In the genomic region with DNA sequence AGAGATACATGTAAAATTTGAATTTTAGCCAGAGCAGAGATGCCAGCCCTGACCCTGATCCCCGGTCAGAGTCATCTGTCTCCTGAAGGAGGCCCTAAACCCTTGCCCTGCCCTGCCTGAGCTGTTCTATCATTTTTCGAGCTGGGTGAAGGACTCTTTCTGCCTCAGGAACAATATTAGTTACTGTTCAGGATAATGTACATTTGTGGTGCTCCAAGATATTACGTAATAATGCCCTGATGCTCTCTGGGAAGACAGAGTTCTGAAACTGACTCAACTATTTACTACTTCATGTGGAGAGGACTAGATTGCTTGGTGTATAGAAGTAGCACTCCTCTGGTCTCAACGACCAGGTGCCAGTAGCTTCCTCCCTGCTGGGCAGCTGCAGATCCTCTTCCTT, we compare ENCODE assay signal across 17 cellular contexts. TPM values are rescaled to one million over a fixed set of nuclear protein-coding genes. Genes with fewer than 3 reads are reported as not detected.
A peak's percentile ranks its signal among the peaks of the same experiment; 100 is the strongest.
DNase-seq lines count a peak whose midpoint lies in the region; ATAC-seq, FAIRE-seq and TF ChIP-seq lines count a peak whose summit lies in the region.
"Had no signal": no experiment of that assay in that cellular context is flagged by ENCODE, and none has a peak within 500 bp of the region (broad histone marks: within the 10 kb centered on the region; RNA-seq: fewer than 3 reads in every experiment).

No MANE protein-coding gene starts in this region.

- no peaks in the 10 kb centered on the region for H3K36me3 Mint-ChIP-seq in neural progenitor cell
- H3K36me3 Mint-ChIP-seq: activated CD8-positive, alpha-beta memory T cell treated with anti-CD3 and anti-CD28 coated beads, Interleukin-2, amount 10 ng/mL, durations not matched to agents 7 days and 5 days; mesothelial cell of epicardium had no signal

- H3K27ac ChIP-seq in dorsolateral prefrontal cortex (peak overlapping the region in 45 of 59 donors; percentile 1 to 89 (median 57)), neural progenitor cell (no peak overlapping the region)

- no peaks in the 10 kb centered on the region for H4K20me1 ChIP-seq in neural progenitor cell (ENCODE audit: low read depth)

- no peaks in the 10 kb centered on the region for H3K36me3 ChIP-seq in neural progenitor cell
- H3K36me3 ChIP-seq: BE2C, MG63 had no signal

- H3K79me2 ChIP-seq in neural progenitor cell (ENCODE audit: low read depth), result no peaks in the 10 kb centered on the region

- H3K27me3 ChIP-seq in dorsolateral prefrontal cortex (no peaks in the 10 kb centered on the region), neural progenitor cell (no peaks in the 10 kb centered on the region)
- H3K27me3 ChIP-seq: BE2C, MG63 had no signal

- no peak for TF ChIP-seq CTCF in dorsolateral prefrontal cortex (IDR thresholded peaks at IDR 0.05 in 54 of 56, conservative IDR thresholded peaks at IDR 0.05 in 2 of 56; ENCODE audit: low read depth in 1 of 56, partially characterized antibody in 56 of 56)
- TF ChIP-seq CTCF in neural progenitor cell (IDR thresholded peaks at IDR 0.05), result no peak

- no peak for ATAC-seq in left lobe of liver
- ATAC-seq: activated CD8-positive, alpha-beta memory T cell treated with anti-CD3 and anti-CD28 coated beads, Interleukin-2, amount 10 ng/mL, durations not matched to agents 7 days and 5 days; HCT116 had no signal

- H3K4me1 Mint-ChIP-seq in neural progenitor cell, result peaks cover 53% of the 10 kb centered on the region

- peak; percentile 39 for DNase-seq in EH (ENCODE audit: low read depth)
- no peak for DNase-seq in dorsolateral prefrontal cortex
- no peak for DNase-seq in neural progenitor cell (ENCODE audit: low spot score)
- no peak for DNase-seq in NCI-H1417 treated with DMSO at 0.1 percent for 48 hours (lab: John Stamatoyannopoulos, UW)
- DNase-seq in GM12891 (ENCODE audit: insufficient read length, low spot score), result no peak
- no peak for DNase-seq in left lobe of liver (ENCODE audit: low spot score)
- DNase-seq: activated CD8-positive, alpha-beta memory T cell treated with anti-CD3 and anti-CD28 coated beads, Interleukin-2, amount 10 ng/mL, durations not matched to agents 7 days and 5 days; activated effector memory CD4-positive, alpha-beta T cell treated with anti-CD3 and anti-CD28 coated beads, Interleukin-2, amount 50 U/mL, for 16 hours; aorta; BE2C; kidney; MG63; SHP77 had no signal

- no peak overlapping the region for H2AFZ ChIP-seq in neural progenitor cell (replicated peaks)

- peak overlapping the region; percentile 51 for H3K27ac Mint-ChIP-seq in neural progenitor cell
- H3K27ac Mint-ChIP-seq: activated CD8-positive, alpha-beta memory T cell treated with anti-CD3 and anti-CD28 coated beads, Interleukin-2, amount 10 ng/mL, durations not matched to agents 7 days and 5 days; mesothelial cell of epicardium had no signal

- no peak for TF ChIP-seq RAD21 in Ishikawa (IDR thresholded peaks at IDR 0.05; ENCODE audit: low read depth)

- peaks cover 18% of the 10 kb centered on the region for H3K27me3 Mint-ChIP-seq in neural progenitor cell (ENCODE audit: insufficient read depth, low read depth)
- H3K27me3 Mint-ChIP-seq: activated CD8-positive, alpha-beta memory T cell treated with anti-CD3 and anti-CD28 coated beads, Interleukin-2, amount 10 ng/mL, durations not matched to agents 7 days and 5 days had no signal

- intact Hi-C loops in dorsolateral prefrontal cortex (cut with DNase I), result loop anchor here (5.0 kb wide), 2 partner anchors 36 to 41 kb away; partner anchors contain the start of gene UBL3 (in 1 of the 2)

- no peaks in the 10 kb centered on the region for H3K9me3 ChIP-seq in neural progenitor cell (ENCODE audit: low read depth)
- H3K9me3 ChIP-seq: BE2C, MG63 had no signal

- H3K9ac ChIP-seq in neural progenitor cell, result no peak overlapping the region

- TF ChIP-seq EP300 in Ishikawa (IDR thresholded peaks at IDR 0.05; ENCODE audit: borderline replicate concordance), result no peak

- peaks cover 2% of the 10 kb centered on the region for H3K9me3 Mint-ChIP-seq in neural progenitor cell
- H3K9me3 Mint-ChIP-seq: mesothelial cell of epicardium had no signal

- H3K4me3 ChIP-seq in dorsolateral prefrontal cortex, result no peak overlapping the region
- H3K4me3 ChIP-seq in neural progenitor cell, result no peak overlapping the region
- H3K4me3 ChIP-seq: MG63 had no signal

- TF ChIP-seq POLR2A in GM12891 (IDR thresholded peaks at IDR 0.05; ENCODE audit: low read depth, low read length), result no peak

- peaks cover 20% of the 10 kb centered on the region for H3F3A ChIP-seq in neural progenitor cell (ENCODE audit: low read depth)

- H3K4me2 ChIP-seq in neural progenitor cell, result no peak overlapping the region

- peaks cover 38% of the 10 kb centered on the region for H3K4me1 ChIP-seq in neural progenitor cell
- H3K4me1 ChIP-seq: BE2C had no signal

- no peak for FAIRE-seq in GM12891 (lab: Jason Lieb, UNC)
- FAIRE-seq: colon, kidney had no signal

- H3K4me3 Mint-ChIP-seq in neural progenitor cell, result no peak overlapping the region
- H3K4me3 Mint-ChIP-seq: activated CD8-positive, alpha-beta memory T cell treated with anti-CD3 and anti-CD28 coated beads, Interleukin-2, amount 10 ng/mL, durations not matched to agents 7 days and 5 days; mesothelial cell of epicardium had no signal

TF ChIP-seq in Ishikawa, 13 proteins besides CTCF, POLR2A, EP300 and RAD21:
- no peak for TF ChIP-seq NFIC (IDR thresholded peaks at IDR 0.05)
- peak; percentile 58 for TF ChIP-seq CEBPB (IDR thresholded peaks at IDR 0.05)
- TF ChIP-seq EGR1 (IDR thresholded peaks at IDR 0.05), result no peak
- TF ChIP-seq YY1 (IDR thresholded peaks at IDR 0.05; ENCODE audit: low read depth), result no peak
- TF ChIP-seq, protein P1, sequence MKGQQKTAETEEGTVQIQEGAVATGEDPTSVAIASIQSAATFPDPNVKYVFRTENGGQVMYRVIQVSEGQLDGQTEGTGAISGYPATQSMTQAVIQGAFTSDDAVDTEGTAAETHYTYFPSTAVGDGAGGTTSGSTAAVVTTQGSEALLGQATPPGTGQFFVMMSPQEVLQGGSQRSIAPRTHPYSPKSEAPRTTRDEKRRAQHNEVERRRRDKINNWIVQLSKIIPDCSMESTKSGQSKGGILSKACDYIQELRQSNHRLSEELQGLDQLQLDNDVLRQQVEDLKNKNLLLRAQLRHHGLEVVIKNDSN (IDR thresholded peaks at IDR 0.05), result no peak

TF ChIP-seq in GM12891, 5 proteins besides CTCF, POLR2A, EP300 and RAD21:
- no peak for TF ChIP-seq SPI1 (IDR thresholded peaks at IDR 0.05; ENCODE audit: low read depth, low read length)
- no peak for TF ChIP-seq POLR2AphosphoS5 (IDR thresholded peaks at IDR 0.05; ENCODE audit: low read depth, low read length)
- no peak for TF ChIP-seq TAF1 (IDR thresholded peaks at IDR 0.05; ENCODE audit: low read depth, low read length)
- no peak for TF ChIP-seq PAX5 (IDR thresholded peaks at IDR 0.05; ENCODE audit: insufficient read depth, low read length, severe bottlenecking)
- TF ChIP-seq POU2F2 (IDR thresholded peaks at IDR 0.05; ENCODE audit: low read depth, low read length), result no peak
TF ChIP-seq in GM12891: peak in this region for 0.

RNA-seq across cellular contexts. Expression of gene UBL3, which starts 37.9 kb away (rescaled TPM):
- total RNA-seq in dorsolateral prefrontal cortex (100 to 1,000 TPM in 1 of 120 experiments, 10 to 100 TPM in 119; 53.7 to 110 (median 72.5) TPM), neural progenitor cell (ENCODE audit: low replicate concordance) (16.9 and 20.0 TPM in 2 replicates), left lobe of liver (21.8 TPM)
- polyA plus RNA-seq in GM12891 (2012; ENCODE audit: low read depth, missing spikeins), result 6.2 TPM
